ENCODE assay signal across 8 cellular contexts in genomic region chr2:131831450-131832208, GRCh38.
DNase-seq lines count a peak whose midpoint lies in the region; ATAC-seq, FAIRE-seq and TF ChIP-seq lines count a peak whose summit lies in the region.
"Not testable (repeated sequence)": the region's sequence is repeated elsewhere in the genome, so short reads cannot be mapped to it uniquely, and the experiment has no call there.

No MANE protein-coding gene starts in this region.

- POLR2A ChIA-PET in HCT116 (lab: Charles Lee): not testable (repeated sequence)

- H3K9me3 ChIP-seq in HCT116 (ENCODE audit: control insufficient read depth in 1 of 2, insufficient read depth in 1 of 2, low read depth in 1 of 2, low read length in 2 of 2): not testable (repeated sequence)

- intact Hi-C loops in HCT116 (cut with micrococcal nuclease): loop anchor here (5.0 kb wide), 1 partner anchor 419 kb away; no protein-coding TSS in a partner anchor
- intact Hi-C loops in head of caudate nucleus (cut with DNase I): not testable (repeated sequence)

- not testable (repeated sequence) for H3K27me3 Mint-ChIP-seq in activated naive CD8-positive, alpha-beta T cell treated with anti-CD3 and anti-CD28 coated beads for 36 hours; natural killer cell treated with Interleukin-12 subunit alpha and Interleukin-12 subunit beta and Interleukin-15 and Interleukin-18, amount 100 ng/mL, for 72 hours

- TF ChIP-seq RAD21 in HCT116 (IDR thresholded peaks at IDR 0.05; ENCODE audit: low read depth): peak; percentile 30; the same call in 1 of the 2 replicates

- TF ChIP-seq CTCF in GM12872 (IDR thresholded peaks at IDR 0.05; ENCODE audit: insufficient read depth, low read depth, low read length): peak; percentile 36; the same call in 2 of the 3 replicates
- peak; percentile 39 to 89 (median 74); a peak in 5 of 6 replicates for TF ChIP-seq CTCF in HCT116 (IDR thresholded peaks at IDR 0.05 in 2 of 3, conservative IDR thresholded peaks at IDR 0.05 in 1 of 3; ENCODE audit: borderline replicate concordance in 1 of 3, insufficient read depth in 1 of 3, low read depth in 2 of 3, low read length in 2 of 3)

- H3K4me2 ChIP-seq in HCT116 (ENCODE audit: low read length): peak overlapping the region; percentile 87

- CTCF ChIA-PET in HCT116 (lab: Charles Lee): interaction anchor here (0.7 to 1.5 kb wide), 4 partner anchors 29 to 678 kb away, joined by 3 to 4 read pairs (median 3); no protein-coding TSS in a partner anchor

- H3K4me1 ChIP-seq in HCT116 (ENCODE audit: control insufficient read depth in 1 of 2, insufficient read depth in 2 of 2, low read length in 2 of 2): peaks cover 3 to 11% of the 10 kb centered on the region in 2 experiments; a peak in 2 of 4 replicates

- not testable (repeated sequence) for H3K79me2 ChIP-seq in HCT116 (ENCODE audit: insufficient read depth, low read length)

- peak; percentile 58 for FAIRE-seq in urothelium cell line (lab: Jason Lieb, UNC)

- ATAC-seq in HCT116: peak; percentile 90
- peak; percentile 55 to 75 for ATAC-seq in natural killer cell treated with Interleukin-12 subunit alpha and Interleukin-12 subunit beta and Interleukin-15 and Interleukin-18, amount 100 ng/mL, for 72 hours

- not testable (repeated sequence) for H3K9me3 Mint-ChIP-seq in activated naive CD8-positive, alpha-beta T cell treated with anti-CD3 and anti-CD28 coated beads for 36 hours; natural killer cell treated with Interleukin-12 subunit alpha and Interleukin-12 subunit beta and Interleukin-15 and Interleukin-18, amount 100 ng/mL, for 72 hours

- TF ChIP-seq POLR2A in HCT116 (IDR thresholded peaks at IDR 0.05; ENCODE audit: borderline replicate concordance, extremely low read depth, insufficient read depth, insufficient read length): not testable (repeated sequence)

- H4K20me1 ChIP-seq in HCT116 (ENCODE audit: insufficient read depth): not testable (repeated sequence)

- not testable (repeated sequence) for H3K4me3 Mint-ChIP-seq in activated naive CD8-positive, alpha-beta T cell treated with anti-CD3 and anti-CD28 coated beads for 36 hours; natural killer cell treated with Interleukin-12 subunit alpha and Interleukin-12 subunit beta and Interleukin-15 and Interleukin-18, amount 100 ng/mL, for 72 hours

- peak; percentile 55 for DNase-seq in HCT116 (ENCODE audit: low read depth, low spot score)
- DNase-seq in NAMALWA (ENCODE audit: low spot score): peak; percentile 54
- peak; percentile 35 for DNase-seq in SK-N-DZ (ENCODE audit: low spot score)
- DNase-seq in activated naive CD8-positive, alpha-beta T cell treated with anti-CD3 and anti-CD28 coated beads for 36 hours: peak; percentile 31
- DNase-seq in head of caudate nucleus: peak in 34 of 42 donors; percentile 15 to 77 (median 53)
- DNase-seq in natural killer cell treated with Interleukin-12 subunit alpha and Interleukin-12 subunit beta and Interleukin-15 and Interleukin-18, amount 100 ng/mL, for 72 hours (ENCODE audit: low spot score): not testable (repeated sequence)
- peak; percentile 64 for DNase-seq in urothelium cell line (ENCODE audit: low spot score)

- BruUV-seq in HCT116 (replicated peaks; lab: Mats Ljungman, UMichigan): not testable (repeated sequence)

- H3K4me3 ChIP-seq in HCT116 (replicated peaks in 1 of 2; ENCODE audit: low read depth in 1 of 2, low read length in 2 of 2): peak overlapping the region; percentile 51 to 62

- H3K36me3 Mint-ChIP-seq in activated naive CD8-positive, alpha-beta T cell treated with anti-CD3 and anti-CD28 coated beads for 36 hours; natural killer cell treated with Interleukin-12 subunit alpha and Interleukin-12 subunit beta and Interleukin-15 and Interleukin-18, amount 100 ng/mL, for 72 hours: not testable (repeated sequence)

- H3K9me2 ChIP-seq in HCT116 (ENCODE audit: insufficient read depth): not testable (repeated sequence)

- RAD21 ChIA-PET in HCT116 (lab: Charles Lee; ENCODE audit: low non-redundant PET in 1 of 2, low total read pairs in 2 of 2, uncharacterized antibody in 2 of 2, unreplicated experiment in 2 of 2): not testable (repeated sequence)

- not testable (repeated sequence) for H3K4me1 Mint-ChIP-seq in activated naive CD8-positive, alpha-beta T cell treated with anti-CD3 and anti-CD28 coated beads for 36 hours; natural killer cell treated with Interleukin-12 subunit alpha and Interleukin-12 subunit beta and Interleukin-15 and Interleukin-18, amount 100 ng/mL, for 72 hours (ENCODE audit: low read depth in 2 of 2)

- not testable (repeated sequence) for H3K27me3 ChIP-seq in HCT116 (ENCODE audit: insufficient read depth, low read length)

- H3K27ac ChIP-seq in HCT116 (ENCODE audit: low read depth, low read length): not testable (repeated sequence)

- H3K9ac ChIP-seq in HCT116 (ENCODE audit: low read length): not testable (repeated sequence)

- not testable (repeated sequence) for H3K36me3 ChIP-seq in HCT116 (ENCODE audit: control insufficient read depth in 1 of 2, insufficient read depth in 2 of 2, low read length in 2 of 2)

- H2AFZ ChIP-seq in HCT116 (ENCODE audit: low read depth, low read length, poor library complexity, severe bottlenecking): peak overlapping the region; percentile 61

- not testable (repeated sequence) for H3K27ac Mint-ChIP-seq in activated naive CD8-positive, alpha-beta T cell treated with anti-CD3 and anti-CD28 coated beads for 36 hours; natural killer cell treated with Interleukin-12 subunit alpha and Interleukin-12 subunit beta and Interleukin-15 and Interleukin-18, amount 100 ng/mL, for 72 hours

TF ChIP-seq in HCT116, 20 proteins besides CTCF, POLR2A, EP300 and RAD21:
- TF ChIP-seq CBX3 (IDR thresholded peaks at IDR 0.05; ENCODE audit: low read depth) (0 out of 2 replicates have a peak, but pooled peaks have one; percentile 35), MAX (IDR thresholded peaks at IDR 0.05) (0 out of 2 replicates have a peak, but pooled peaks have one; percentile 25), TCF7L2 (IDR thresholded peaks at IDR 0.05; ENCODE audit: borderline replicate concordance, extremely low read depth, insufficient read depth, insufficient read length) (peak; percentile 56)
